In genomic region chr15:70099966-70100494, GRCh38 we compare ENCODE assay signal across 8 cellular contexts. TPM values are rescaled to one million over a fixed set of nuclear protein-coding genes. Genes with fewer than 3 reads are reported as not detected.
A peak's percentile ranks its signal among the peaks of the same experiment; 100 is the strongest.
DNase-seq lines count a peak whose midpoint lies in the region; ATAC-seq, FAIRE-seq and TF ChIP-seq lines count a peak whose summit lies in the region.

No MANE protein-coding gene starts in this region.

- no TSS peak for BruUV-seq in endothelial cell of umbilical vein (replicated peaks; lab: Mats Ljungman, UMichigan)

- H3K36me3 ChIP-seq in heart left ventricle, result no peaks in the 10 kb centered on the region
- no peaks in the 10 kb centered on the region for H3K36me3 ChIP-seq in endothelial cell of umbilical vein (ENCODE audit: control insufficient read depth in 2 of 2, extremely low read depth in 1 of 2, insufficient read depth in 2 of 2, low read length in 2 of 2)
- H3K36me3 ChIP-seq in rectal smooth muscle tissue (ENCODE audit: control insufficient read depth, insufficient read depth, low read length), result no peaks in the 10 kb centered on the region

- H3K4me3 ChIP-seq in heart left ventricle, result peak overlapping the region in 10 of 12 donors; percentile 5 to 91 (median 61)
- peak overlapping the region; percentile 22 to 38 (median 23) for H3K4me3 ChIP-seq in endothelial cell of umbilical vein (replicated peaks in 1 of 3; ENCODE audit: insufficient read depth in 1 of 3, low read depth in 1 of 3, low read length in 3 of 3)
- H3K4me3 ChIP-seq in rectal smooth muscle tissue (ENCODE audit: low read length), result peak overlapping the region; percentile 57

- H2AFZ ChIP-seq in endothelial cell of umbilical vein (ENCODE audit: low read depth, low read length), result peak overlapping the region; percentile 75

- no peaks in the 10 kb centered on the region for H3K9me1 ChIP-seq in endothelial cell of umbilical vein (replicated peaks; ENCODE audit: control insufficient read depth, extremely low read depth, insufficient read depth, low read length)

- H4K20me1 ChIP-seq in endothelial cell of umbilical vein (replicated peaks; ENCODE audit: control insufficient read depth, extremely low read depth, insufficient read depth, low read length), result no peaks in the 10 kb centered on the region

- H3K4me2 ChIP-seq in endothelial cell of umbilical vein (ENCODE audit: insufficient read depth, low read length), result peak overlapping the region; percentile 84

- no peak for FAIRE-seq in endothelial cell of umbilical vein (lab: Jason Lieb, UNC)

- H3K79me2 ChIP-seq in endothelial cell of umbilical vein (ENCODE audit: control insufficient read depth, insufficient read depth, low read length), result peaks cover 25% of the 10 kb centered on the region

- H3K27ac ChIP-seq in heart left ventricle (peak overlapping the region in 9 of 12 donors; percentile 49 to 98 (median 82)), endothelial cell of umbilical vein (ENCODE audit: insufficient read depth, low read depth, low read length) (peak overlapping the region; percentile 8), rectal smooth muscle tissue (ENCODE audit: low read depth, low read length) (peak overlapping the region; percentile 95)

- dilution Hi-C loops in endothelial cell of umbilical vein (cut with MboI; ENCODE audit: extremely low pct_ligation_motif_present, low sequenced_read_pairs), result no loop called here

- TF ChIP-seq CTCF in heart left ventricle (IDR thresholded peaks at IDR 0.05) (no peak), endothelial cell of umbilical vein (IDR thresholded peaks at IDR 0.05; ENCODE audit: extremely low read depth in 1 of 2, insufficient read depth in 1 of 2, low read depth in 1 of 2, low read length in 2 of 2) (no peak)

- ATAC-seq in heart left ventricle, result no peak
- ATAC-seq in Right ventricle myocardium superior (ENCODE audit: poor library complexity), result no peak
- no peak for ATAC-seq in HG02642 (IDR thresholded peaks at IDR 0.05; ENCODE audit: poor library complexity, unreplicated experiment)
- no peak for ATAC-seq in HG03342 (IDR thresholded peaks at IDR 0.05; ENCODE audit: unreplicated experiment)

- peak overlapping the region; percentile 18 for H3K9ac ChIP-seq in endothelial cell of umbilical vein (replicated peaks; ENCODE audit: extremely low read depth, insufficient read depth, low read length)
- H3K9ac ChIP-seq in rectal smooth muscle tissue (ENCODE audit: low read length), result no peak overlapping the region

- 1 to 3% (median 2%) methylated on average over 17 of the region's 17 CpGs for WGBS in heart left ventricle, 4 donors

- no peaks in the 10 kb centered on the region for H3K9me3 ChIP-seq in heart left ventricle
- H3K9me3 ChIP-seq in endothelial cell of umbilical vein (replicated peaks; ENCODE audit: control insufficient read depth, insufficient read depth, low read length), result no peaks in the 10 kb centered on the region

- H3K27me3 ChIP-seq in heart left ventricle (peaks cover 0 to 10% (median 0%) of the 10 kb centered on the region in 9 donors), endothelial cell of umbilical vein (ENCODE audit: control insufficient read depth in 2 of 2, insufficient read depth in 2 of 2, low read length in 2 of 2) (peaks cover 0 to 7% of the 10 kb centered on the region in 2 experiments), rectal smooth muscle tissue (ENCODE audit: control insufficient read depth, insufficient read depth, low read length) (no peaks in the 10 kb centered on the region)

- H3K4me1 ChIP-seq in heart left ventricle, result peaks cover 5 to 62% (median 40%) of the 10 kb centered on the region in 12 donors
- peaks cover 28% of the 10 kb centered on the region for H3K4me1 ChIP-seq in endothelial cell of umbilical vein (ENCODE audit: control insufficient read depth, extremely low read depth, insufficient read depth, low read length)
- peaks cover 12% of the 10 kb centered on the region for H3K4me1 ChIP-seq in rectal smooth muscle tissue (ENCODE audit: control insufficient read depth, insufficient read depth, low read length)

- TF ChIP-seq POLR2A in heart left ventricle (IDR thresholded peaks at IDR 0.05) (no peak), endothelial cell of umbilical vein (IDR thresholded peaks at IDR 0.05; ENCODE audit: low read depth, low read length) (no peak)

- POLR2A ChIA-PET in endothelial cell of umbilical vein (lab: Charles Lee), result interaction anchor here (0.7 to 3.1 kb wide), 3 partner anchors 11 to 647 kb away, joined by 4 to 26 read pairs (median 6); no protein-coding TSS in a partner anchor

- intact Hi-C loops in heart left ventricle (cut with DNase I), result loop anchor here (1.0 to 10.0 kb wide), 17 partner anchors 65 to 637 kb away; no protein-coding TSS in a partner anchor
- intact Hi-C loops in Right ventricle myocardium superior (cut with DNase I), result loop anchor here (10.0 kb wide), 1 partner anchor 165 kb away; no protein-coding TSS in a partner anchor
- intact Hi-C loops in endothelial cell of umbilical vein (cut with micrococcal nuclease), result loop anchor here (1.0 to 10.0 kb wide), 11 partner anchors 27 to 695 kb away; partner anchors contain the start of gene UACA

- CTCF ChIA-PET in endothelial cell of umbilical vein (lab: Charles Lee), result interaction anchor here (0.8 to 5.7 kb wide), 11 partner anchors 8 to 389 kb away, joined by 3 to 60 read pairs (median 4); no protein-coding TSS in a partner anchor

- no peak for DNase-seq in heart left ventricle
- no peak for DNase-seq in Right ventricle myocardium superior
- peak; percentile 25 for DNase-seq in SW480 (ENCODE audit: low spot score)
- no peak for DNase-seq in endothelial cell of umbilical vein (ENCODE audit: low read depth, low spot score)
- DNase-seq in NCI-H2171 (lab: John Stamatoyannopoulos, UW), result no peak

TF ChIP-seq in endothelial cell of umbilical vein, 7 proteins besides CTCF, POLR2A, EP300 and RAD21:
- no peak for TF ChIP-seq MYC (IDR thresholded peaks at IDR 0.05; ENCODE audit: low read depth, low read length)
- TF ChIP-seq JUN (IDR thresholded peaks at IDR 0.05; ENCODE audit: borderline replicate concordance, insufficient read depth, insufficient read length, low read depth), result no peak
- no peak for TF ChIP-seq EZH2 (IDR thresholded peaks at IDR 0.05; ENCODE audit: borderline replicate concordance, low read depth, low read length, severe bottlenecking)
- TF ChIP-seq FOS (IDR thresholded peaks at IDR 0.05; ENCODE audit: borderline replicate concordance, insufficient read depth, low read length), result no peak
- TF ChIP-seq POLR2AphosphoS5 (IDR thresholded peaks at IDR 0.05; ENCODE audit: insufficient read depth, low read depth, low read length), result no peak
- no peak for TF ChIP-seq MAX (IDR thresholded peaks at IDR 0.05; ENCODE audit: insufficient read depth, insufficient read length)
- TF ChIP-seq GATA2 (IDR thresholded peaks at IDR 0.05; ENCODE audit: insufficient read depth, insufficient read length, low read depth, low read length), result no peak

RNA-seq across cellular contexts. Expression of gene TLE3, which starts 2.3 kb away (rescaled TPM):
- total RNA-seq in heart left ventricle (10 to 100 TPM in 7 of 9 donors, 1 to 10 TPM in 2; 9.3 to 49.6 (median 16.4) TPM), Right ventricle myocardium superior (13.4 TPM), endothelial cell of umbilical vein (53.8 and 56.9 TPM in 2 replicates)
- polyA plus RNA-seq in heart left ventricle (10 to 100 TPM in 1 of 2 donors, 1 to 10 TPM in 1; 4.8 to 16.5 TPM), endothelial cell of umbilical vein (40.5 TPM in 2 replicates)
- 25.4 and 32.3 TPM in 2 replicates for polyA plus RNA-seq in endothelial cell of umbilical vein (2011; cell fraction: cytosol; rRNA removed)
- polyA plus RNA-seq in endothelial cell of umbilical vein (2011; cell fraction: nucleus; rRNA removed), result 76.5 and 80.5 TPM in 2 replicates
- 37.2 and 57.4 TPM in 2 replicates for polyA plus RNA-seq in endothelial cell of umbilical vein (2012)
- polyA minus RNA-seq in endothelial cell of umbilical vein, result 74.4 and 77.7 TPM in 2 replicates
- 114 TPM for polyA minus RNA-seq in endothelial cell of umbilical vein (2011; cell fraction: cytosol; rRNA and poly(A)+ RNA removed)
- polyA minus RNA-seq in endothelial cell of umbilical vein (2011; cell fraction: nucleus; rRNA and poly(A)+ RNA removed), result 63.4 and 82.0 TPM in 2 replicates

Comparison
In these comparisons a context has a peak if more than half of its experiments do, and no peak if none do; other contexts are left out.
1. H3K27ac ChIP-seq: peak in every context shown above with its lines; median percentile 95 in rectal smooth muscle tissue; 82 in heart left ventricle; 8 in endothelial cell of umbilical vein.